Comparison of ENCODE assay signal across 12 cellular contexts in genomic region chr5:159427180-159428012, GRCh38.
A peak's percentile ranks its signal among the peaks of the same experiment; 100 is the strongest.
DNase-seq lines count a peak whose midpoint lies in the region; ATAC-seq and TF ChIP-seq lines count a peak whose summit lies in the region.
"Had no signal": no experiment of that assay in that cellular context is flagged by ENCODE, and none has a peak within 500 bp of the region (broad histone marks: within the 10 kb centered on the region; RNA-seq: fewer than 3 reads in every experiment).

No MANE protein-coding gene starts in this region.

- H3K36me3 ChIP-seq in colonic mucosa (no peaks in the 10 kb centered on the region), MM.1S (replicated peaks; ENCODE audit: insufficient read depth, low read length) (no peaks in the 10 kb centered on the region)
- H3K36me3 ChIP-seq: cardiac muscle cell had no signal

- peaks cover 4% of the 10 kb centered on the region; the same call in 1 of the 2 replicates for H3F3A ChIP-seq in MM.1S (ENCODE audit: insufficient read depth, low read length)

- peak; percentile 30 for DNase-seq in medulla oblongata (ENCODE audit: extremely low spot score)
- no peak for DNase-seq in stimulated activated CD4-positive, alpha-beta T cell treated with anti-CD3 and anti-CD28 coated beads, Interleukin-2, amount 100 ng/mL, for 48 hours
- DNase-seq in colonic mucosa = no peak
- no peak for DNase-seq in MM.1S
- DNase-seq in kidney tubule cell (ENCODE audit: low spot score) = no peak
- DNase-seq: activated CD4-positive, CD25-positive, alpha-beta regulatory T cell treated with anti-CD3 and anti-CD28 coated beads, Interleukin-2, amount 50 U/mL, for 72 hours; head of caudate nucleus; KG1 had no signal

- no peak overlapping the region for H3K4me2 ChIP-seq in MM.1S (ENCODE audit: low read depth, low read length)

- H3K9me2 ChIP-seq in MM.1S (replicated peaks; ENCODE audit: insufficient read depth, low read length) = no peaks in the 10 kb centered on the region

- no peaks in the 10 kb centered on the region for H4K20me1 ChIP-seq in MM.1S (ENCODE audit: insufficient read depth, low read length)

- no peaks in the 10 kb centered on the region for H3K4me1 ChIP-seq in colonic mucosa
- H3K4me1 ChIP-seq in MM.1S (ENCODE audit: low read length) = peaks cover 33% of the 10 kb centered on the region

- H3K9ac ChIP-seq in colonic mucosa (ENCODE audit: low read depth in 2 of 2, low read length in 2 of 2) (no peak overlapping the region), MM.1S (ENCODE audit: low read length) (no peak overlapping the region)

- H3K9me3 ChIP-seq in colonic mucosa = no peaks in the 10 kb centered on the region
- H3K9me3 ChIP-seq in MM.1S (replicated peaks; ENCODE audit: insufficient read depth, low read length) = no peaks in the 10 kb centered on the region

- H3K79me2 ChIP-seq in MM.1S (ENCODE audit: low read length) = no peaks in the 10 kb centered on the region

- ATAC-seq in GM18858 (IDR thresholded peaks at IDR 0.05; ENCODE audit: unreplicated experiment) (peak; percentile 69), GM21447 (IDR thresholded peaks at IDR 0.05; ENCODE audit: unreplicated experiment) (peak; percentile 74), HG03159 (IDR thresholded peaks at IDR 0.05; ENCODE audit: unreplicated experiment) (peak; percentile 77)

- TF ChIP-seq CTCF in colonic mucosa (IDR thresholded peaks at IDR 0.05) (no peak), MM.1S (IDR thresholded peaks at IDR 0.05; ENCODE audit: low read length) (no peak)

- intact Hi-C loops in colonic mucosa (cut with DNase I) = no loop called here

- H3K27me3 ChIP-seq in colonic mucosa = no peaks in the 10 kb centered on the region
- H3K27me3 ChIP-seq in MM.1S (replicated peaks; ENCODE audit: insufficient read depth, low read length) = no peaks in the 10 kb centered on the region
- H3K27me3 ChIP-seq: cardiac muscle cell had no signal

- H3K4me3 ChIP-seq in colonic mucosa (no peak overlapping the region), MM.1S (ENCODE audit: low read length) (no peak overlapping the region)
- H3K4me3 ChIP-seq: cardiac muscle cell had no signal

- H3K27ac ChIP-seq in colonic mucosa (no peak overlapping the region), MM.1S (ENCODE audit: low read length) (no peak overlapping the region)
- H3K27ac ChIP-seq: cardiac muscle cell had no signal

- H2AFZ ChIP-seq in MM.1S (ENCODE audit: low read length) = no peak overlapping the region
